Comparison of ENCODE assay signal across 1 cellular context in genomic region chr12:49909826-49910225, GRCh38.
TF ChIP-seq lines count a peak whose summit lies in the region.

No MANE protein-coding gene starts in this region.

TF ChIP-seq in HepG2, 621 proteins besides CTCF, POLR2A, EP300 and RAD21:
- TF ChIP-seq SIX4 (CRISPR knock-in tag; IDR thresholded peaks at IDR 0.05) (0 out of 2 replicates have a peak, but pooled peaks have one; percentile 33), MBD4 (IDR thresholded peaks at IDR 0.05; ENCODE audit: borderline replicate concordance, low read length) (no peak), ZNF687 (CRISPR knock-in tag; IDR thresholded peaks at IDR 0.05) (peak; percentile 21; the same call in 1 of the 2 replicates), FOSL2 (CRISPR knock-in tag; IDR thresholded peaks at IDR 0.05) (peak; percentile 22; the same call in 1 of the 2 replicates), SAP130 (CRISPR knock-in tag; IDR thresholded peaks at IDR 0.05; ENCODE audit: low read depth) (0 out of 2 replicates have a peak, but pooled peaks have one; percentile 20), PTBP1 (IDR thresholded peaks at IDR 0.05; ENCODE audit: low read depth, low read length, poor library complexity, severe bottlenecking) (no peak)
